ENCODE assay signal across 31 cellular contexts in the genomic region with DNA sequence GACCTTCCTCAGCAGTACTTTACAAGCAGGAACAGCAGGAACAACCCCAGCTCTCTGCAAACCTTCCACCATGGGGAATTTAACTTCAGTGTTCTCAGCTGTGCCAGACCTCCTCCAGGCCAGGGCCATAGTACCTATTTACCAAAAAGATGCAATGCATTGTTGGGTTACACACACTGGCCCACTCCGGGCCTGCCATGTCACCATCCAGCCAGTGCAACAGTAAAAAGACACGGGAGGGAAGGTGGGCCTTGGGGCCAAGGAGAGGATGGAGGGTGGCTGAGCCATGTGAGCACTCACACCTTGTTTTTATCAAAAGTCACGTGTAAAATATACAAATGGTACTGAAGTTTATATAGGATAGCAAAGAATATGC.
"Had no signal": no experiment of that assay in that cellular context is flagged by ENCODE, and none has a peak within 500 bp of the region (broad histone marks: within the 10 kb centered on the region; RNA-seq: fewer than 3 reads in every experiment).

No MANE protein-coding gene starts in this region.

- H3K4me1 Mint-ChIP-seq: activated B cell treated with CpG ODN at 0.5 μM for 24 hours; activated naive CD8-positive, alpha-beta T cell treated with anti-CD3 and anti-CD28 coated beads for 36 hours; activated naive CD8-positive, alpha-beta T cell treated with anti-CD3 and anti-CD28 coated beads, Interleukin-2, amount 50 U/mL, for 24 hours; activated T-helper 17 cell treated with anti-CD3 and anti-CD28 coated beads, Interleukin-2, amount 50 U/mL, for 72 hours had no signal

- H3K4me3 Mint-ChIP-seq: activated B cell treated with CpG ODN at 0.5 μM for 24 hours; activated CD8-positive, alpha-beta T cell treated with anti-CD3 and anti-CD28 coated beads for 36 hours; activated naive CD8-positive, alpha-beta T cell treated with anti-CD3 and anti-CD28 coated beads for 36 hours; activated naive CD8-positive, alpha-beta T cell treated with anti-CD3 and anti-CD28 coated beads, Interleukin-2, amount 50 U/mL, for 24 hours; activated T-cell treated with anti-CD3 and anti-CD28 coated beads, Interleukin-2, amount 50 U/mL, for 4 hours; activated T-helper 17 cell treated with anti-CD3 and anti-CD28 coated beads, Interleukin-2, amount 50 U/mL, for 72 hours had no signal

- H3K4me3 ChIP-seq: adrenal gland, body of pancreas, esophagus squamous epithelium, gastroesophageal sphincter had no signal

- DNase-seq: activated B cell treated with CpG ODN at 0.5 μM for 24 hours; activated CD4-positive, alpha-beta T cell treated with anti-CD3 and anti-CD28 coated beads for 48 hours; activated CD4-positive, alpha-beta T cell treated with anti-CD3 and anti-CD28 coated beads, Interleukin-2, amount 50 U/mL, for 1 hour; activated CD4-positive, alpha-beta T cell treated with anti-CD3 and anti-CD28 coated beads, Interleukin-2, amount 50 U/mL, for 48 hours; activated CD8-positive, alpha-beta memory T cell treated with anti-CD3 and anti-CD28 coated beads for 24 hours; activated CD8-positive, alpha-beta T cell treated with anti-CD3 and anti-CD28 coated beads for 36 hours; activated effector memory CD4-positive, alpha-beta T cell treated with Interleukin-2 at 50 U/mL for 16 hours; activated gamma-delta T cell treated with Interleukin-2 at 50 U/mL for 16 hours; activated naive CD4-positive, alpha-beta T cell treated with anti-CD3 and anti-CD28 coated beads, Interleukin-2, amount 50 U/mL, for 16 hours; activated naive CD4-positive, alpha-beta T cell treated with Interleukin-2 at 50 U/mL for 16 hours; activated naive CD8-positive, alpha-beta T cell treated with anti-CD3 and anti-CD28 coated beads for 36 hours; activated naive CD8-positive, alpha-beta T cell treated with anti-CD3 and anti-CD28 coated beads, Interleukin-2, amount 50 U/mL, for 24 hours; activated T-cell treated with anti-CD3 and anti-CD28 coated beads, Interleukin-2, amount 50 U/mL, for 4 hours; adrenal gland; amygdala; aorta; body of pancreas; caudate nucleus; cortex of kidney; dermis blood vessel endothelial cell; effector CD4-positive, alpha-beta T cell; esophagus squamous epithelium; foreskin melanocyte; T-helper 2 cell had no signal

- H3K4me1 ChIP-seq: adrenal gland, body of pancreas, esophagus squamous epithelium, gastroesophageal sphincter had no signal

- H3K27ac Mint-ChIP-seq: activated B cell treated with CpG ODN at 0.5 μM for 24 hours; activated CD8-positive, alpha-beta T cell treated with anti-CD3 and anti-CD28 coated beads for 36 hours; activated naive CD8-positive, alpha-beta T cell treated with anti-CD3 and anti-CD28 coated beads for 36 hours; activated naive CD8-positive, alpha-beta T cell treated with anti-CD3 and anti-CD28 coated beads, Interleukin-2, amount 50 U/mL, for 24 hours; activated T-helper 17 cell treated with anti-CD3 and anti-CD28 coated beads, Interleukin-2, amount 50 U/mL, for 72 hours had no signal

- H3K27ac ChIP-seq: adrenal gland, body of pancreas, epithelial cell of prostate, esophagus squamous epithelium, gastroesophageal sphincter had no signal

- H3K27me3 ChIP-seq: adrenal gland, body of pancreas, esophagus squamous epithelium, gastroesophageal sphincter had no signal

- FAIRE-seq: colon, endometrium, endothelial cell of umbilical vein had no signal

- ATAC-seq: activated CD4-positive, CD25-positive, alpha-beta regulatory T cell treated with anti-CD3 and anti-CD28 coated beads, Interleukin-2, amount 50 U/mL, for 24 hours; activated CD8-positive, alpha-beta T cell treated with anti-CD3 and anti-CD28 coated beads for 36 hours; activated naive CD8-positive, alpha-beta T cell treated with anti-CD3 and anti-CD28 coated beads, Interleukin-2, amount 50 U/mL, for 24 hours; activated T-cell treated with anti-CD3 and anti-CD28 coated beads, Interleukin-2, amount 50 U/mL, for 4 hours; activated T-helper 17 cell treated with anti-CD3 and anti-CD28 coated beads, Interleukin-2, amount 50 U/mL, for 72 hours; body of pancreas; gastroesophageal sphincter had no signal

- H3K9me3 ChIP-seq: adrenal gland, body of pancreas, esophagus squamous epithelium, gastroesophageal sphincter had no signal

- H3K36me3 ChIP-seq: adrenal gland, esophagus squamous epithelium, gastroesophageal sphincter had no signal

- H3K27me3 Mint-ChIP-seq: activated B cell treated with CpG ODN at 0.5 μM for 24 hours; activated CD8-positive, alpha-beta T cell treated with anti-CD3 and anti-CD28 coated beads for 36 hours; activated naive CD8-positive, alpha-beta T cell treated with anti-CD3 and anti-CD28 coated beads for 36 hours; activated naive CD8-positive, alpha-beta T cell treated with anti-CD3 and anti-CD28 coated beads, Interleukin-2, amount 50 U/mL, for 24 hours; activated T-helper 17 cell treated with anti-CD3 and anti-CD28 coated beads, Interleukin-2, amount 50 U/mL, for 72 hours had no signal

- H3K36me3 Mint-ChIP-seq: activated naive CD8-positive, alpha-beta T cell treated with anti-CD3 and anti-CD28 coated beads for 36 hours had no signal
